ENCODE assay signal across 1 cellular context in the genomic region with DNA sequence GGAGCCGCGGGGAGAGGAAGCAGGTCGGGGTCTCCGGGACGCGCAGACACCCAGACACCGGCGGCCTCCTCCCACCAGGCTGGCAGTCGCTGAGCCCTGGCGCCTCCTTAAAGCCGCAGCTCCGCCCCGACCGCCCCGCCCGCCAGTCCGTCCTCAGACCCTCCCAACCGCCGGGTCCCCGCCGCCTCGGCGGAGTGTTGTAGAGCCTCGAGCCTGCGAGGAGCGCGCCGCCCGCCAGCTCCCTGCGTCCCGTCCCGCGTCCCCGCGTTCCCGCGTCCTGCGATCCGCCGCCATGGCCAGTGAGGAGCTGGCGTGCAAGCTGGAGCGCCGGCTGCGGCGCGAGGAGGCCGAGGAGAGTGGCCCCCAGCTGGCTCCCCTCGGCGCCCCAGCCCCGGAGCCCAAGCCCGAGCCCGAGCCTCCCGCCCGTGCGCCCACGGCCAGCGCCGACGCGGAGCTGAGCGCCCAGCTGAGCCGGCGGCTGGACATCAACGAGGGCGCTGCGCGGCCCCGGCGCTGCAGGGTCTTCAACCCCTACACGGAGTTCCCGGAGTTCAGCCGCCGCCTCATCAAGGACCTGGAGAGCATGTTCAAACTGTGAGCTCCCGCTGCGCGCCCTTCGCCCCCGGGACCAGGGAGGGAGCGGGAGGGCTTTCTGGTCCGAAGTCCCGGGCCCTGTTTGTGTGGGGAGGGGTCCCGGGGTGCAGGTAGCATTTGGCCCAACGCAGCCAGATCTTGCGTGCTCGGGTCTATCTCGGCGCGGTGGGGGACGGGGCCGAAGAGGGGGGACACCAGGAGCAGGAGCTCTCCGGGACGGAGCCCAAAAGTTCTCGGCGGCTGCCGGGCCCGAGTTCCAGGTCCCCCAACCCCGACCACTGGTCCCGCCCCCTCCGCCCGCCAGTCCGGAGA.
TF ChIP-seq lines count a peak whose summit lies in the region.

A gene with protein sequence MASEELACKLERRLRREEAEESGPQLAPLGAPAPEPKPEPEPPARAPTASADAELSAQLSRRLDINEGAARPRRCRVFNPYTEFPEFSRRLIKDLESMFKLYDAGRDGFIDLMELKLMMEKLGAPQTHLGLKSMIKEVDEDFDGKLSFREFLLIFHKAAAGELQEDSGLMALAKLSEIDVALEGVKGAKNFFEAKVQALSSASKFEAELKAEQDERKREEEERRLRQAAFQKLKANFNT (plus strand): TSS at position 192 of the 906 bp plus-strand sequence. CDS start 101 bp downstream, at position 293.

TF ChIP-seq in GM23338, 12 proteins besides CTCF, POLR2A, EP300 and RAD21:
- TF ChIP-seq, protein P1, sequence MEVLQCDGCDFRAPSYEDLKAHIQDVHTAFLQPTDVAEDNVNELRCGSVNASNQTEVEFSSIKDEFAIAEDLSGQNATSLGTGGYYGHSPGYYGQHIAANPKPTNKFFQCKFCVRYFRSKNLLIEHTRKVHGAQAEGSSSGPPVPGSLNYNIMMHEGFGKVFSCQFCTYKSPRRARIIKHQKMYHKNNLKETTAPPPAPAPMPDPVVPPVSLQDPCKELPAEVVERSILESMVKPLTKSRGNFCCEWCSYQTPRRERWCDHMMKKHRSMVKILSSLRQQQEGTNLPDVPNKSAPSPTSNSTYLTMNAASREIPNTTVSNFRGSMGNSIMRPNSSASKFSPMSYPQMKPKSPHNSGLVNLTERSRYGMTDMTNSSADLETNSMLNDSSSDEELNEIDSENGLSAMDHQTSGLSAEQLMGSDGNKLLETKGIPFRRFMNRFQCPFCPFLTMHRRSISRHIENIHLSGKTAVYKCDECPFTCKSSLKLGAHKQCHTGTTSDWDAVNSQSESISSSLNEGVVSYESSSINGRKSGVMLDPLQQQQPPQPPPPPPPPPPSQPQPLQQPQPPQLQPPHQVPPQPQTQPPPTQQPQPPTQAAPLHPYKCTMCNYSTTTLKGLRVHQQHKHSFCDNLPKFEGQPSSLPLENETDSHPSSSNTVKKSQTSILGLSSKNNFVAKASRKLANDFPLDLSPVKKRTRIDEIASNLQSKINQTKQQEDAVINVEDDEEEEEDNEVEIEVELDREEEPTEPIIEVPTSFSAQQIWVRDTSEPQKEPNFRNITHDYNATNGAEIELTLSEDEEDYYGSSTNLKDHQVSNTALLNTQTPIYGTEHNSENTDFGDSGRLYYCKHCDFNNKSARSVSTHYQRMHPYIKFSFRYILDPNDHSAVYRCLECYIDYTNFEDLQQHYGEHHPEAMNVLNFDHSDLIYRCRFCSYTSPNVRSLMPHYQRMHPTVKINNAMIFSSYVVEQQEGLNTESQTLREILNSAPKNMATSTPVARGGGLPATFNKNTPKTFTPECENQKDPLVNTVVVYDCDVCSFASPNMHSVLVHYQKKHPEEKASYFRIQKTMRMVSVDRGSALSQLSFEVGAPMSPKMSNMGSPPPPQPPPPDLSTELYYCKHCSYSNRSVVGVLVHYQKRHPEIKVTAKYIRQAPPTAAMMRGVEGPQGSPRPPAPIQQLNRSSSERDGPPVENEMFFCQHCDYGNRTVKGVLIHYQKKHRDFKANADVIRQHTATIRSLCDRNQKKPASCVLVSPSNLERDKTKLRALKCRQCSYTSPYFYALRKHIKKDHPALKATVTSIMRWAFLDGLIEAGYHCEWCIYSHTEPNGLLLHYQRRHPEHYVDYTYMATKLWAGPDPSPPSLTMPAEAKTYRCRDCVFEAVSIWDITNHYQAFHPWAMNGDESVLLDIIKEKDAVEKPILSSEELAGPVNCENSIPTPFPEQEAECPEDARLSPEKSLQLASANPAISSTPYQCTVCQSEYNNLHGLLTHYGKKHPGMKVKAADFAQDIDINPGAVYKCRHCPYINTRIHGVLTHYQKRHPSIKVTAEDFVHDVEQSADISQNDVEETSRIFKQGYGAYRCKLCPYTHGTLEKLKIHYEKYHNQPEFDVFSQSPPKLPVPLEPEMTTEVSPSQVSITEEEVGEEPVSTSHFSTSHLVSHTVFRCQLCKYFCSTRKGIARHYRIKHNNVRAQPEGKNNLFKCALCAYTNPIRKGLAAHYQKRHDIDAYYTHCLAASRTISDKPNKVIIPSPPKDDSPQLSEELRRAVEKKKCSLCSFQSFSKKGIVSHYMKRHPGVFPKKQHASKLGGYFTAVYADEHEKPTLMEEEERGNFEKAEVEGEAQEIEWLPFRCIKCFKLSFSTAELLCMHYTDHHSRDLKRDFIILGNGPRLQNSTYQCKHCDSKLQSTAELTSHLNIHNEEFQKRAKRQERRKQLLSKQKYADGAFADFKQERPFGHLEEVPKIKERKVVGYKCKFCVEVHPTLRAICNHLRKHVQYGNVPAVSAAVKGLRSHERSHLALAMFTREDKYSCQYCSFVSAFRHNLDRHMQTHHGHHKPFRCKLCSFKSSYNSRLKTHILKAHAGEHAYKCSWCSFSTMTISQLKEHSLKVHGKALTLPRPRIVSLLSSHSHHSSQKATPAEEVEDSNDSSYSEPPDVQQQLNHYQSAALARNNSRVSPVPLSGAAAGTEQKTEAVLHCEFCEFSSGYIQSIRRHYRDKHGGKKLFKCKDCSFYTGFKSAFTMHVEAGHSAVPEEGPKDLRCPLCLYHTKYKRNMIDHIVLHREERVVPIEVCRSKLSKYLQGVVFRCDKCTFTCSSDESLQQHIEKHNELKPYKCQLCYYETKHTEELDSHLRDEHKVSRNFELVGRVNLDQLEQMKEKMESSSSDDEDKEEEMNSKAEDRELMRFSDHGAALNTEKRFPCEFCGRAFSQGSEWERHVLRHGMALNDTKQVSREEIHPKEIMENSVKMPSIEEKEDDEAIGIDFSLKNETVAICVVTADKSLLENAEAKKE (CRISPR knock-in tag; IDR thresholded peaks at IDR 0.05) = no peak
- TF ChIP-seq POLR2AphosphoS5 (IDR thresholded peaks at IDR 0.05; ENCODE audit: low read depth) = peak; percentile 56
